In the genomic region with DNA sequence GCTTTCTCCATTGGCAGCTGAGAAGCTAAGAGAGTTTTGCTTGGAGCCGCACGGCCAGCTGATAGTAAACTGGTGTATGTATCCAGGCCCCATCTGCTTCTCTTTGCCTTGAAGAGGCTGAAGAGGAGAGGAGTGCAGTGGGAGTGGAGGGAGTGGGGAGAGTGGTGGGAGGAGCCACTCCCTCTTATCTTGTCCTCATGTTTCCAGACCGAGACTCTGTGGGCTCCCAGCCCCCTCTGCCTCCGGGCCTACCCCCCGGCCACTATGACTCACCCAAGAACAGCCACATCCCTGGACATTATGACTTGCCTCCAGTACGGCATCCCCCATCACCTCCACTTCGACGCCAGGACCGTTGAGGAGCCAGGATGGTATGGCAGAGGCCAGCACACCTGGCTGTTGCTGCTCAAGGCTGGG, we compare ENCODE assay signal across 1 cellular context.
A peak's percentile ranks its signal among the peaks of the same experiment; 100 is the strongest.
TF ChIP-seq lines count a peak whose summit lies in the region.

No MANE protein-coding gene starts in this region.

TF ChIP-seq in K562, 482 proteins besides CTCF, POLR2A, EP300 and RAD21 (continued from another document and continues in another):
- TF ChIP-seq, protein P1, sequence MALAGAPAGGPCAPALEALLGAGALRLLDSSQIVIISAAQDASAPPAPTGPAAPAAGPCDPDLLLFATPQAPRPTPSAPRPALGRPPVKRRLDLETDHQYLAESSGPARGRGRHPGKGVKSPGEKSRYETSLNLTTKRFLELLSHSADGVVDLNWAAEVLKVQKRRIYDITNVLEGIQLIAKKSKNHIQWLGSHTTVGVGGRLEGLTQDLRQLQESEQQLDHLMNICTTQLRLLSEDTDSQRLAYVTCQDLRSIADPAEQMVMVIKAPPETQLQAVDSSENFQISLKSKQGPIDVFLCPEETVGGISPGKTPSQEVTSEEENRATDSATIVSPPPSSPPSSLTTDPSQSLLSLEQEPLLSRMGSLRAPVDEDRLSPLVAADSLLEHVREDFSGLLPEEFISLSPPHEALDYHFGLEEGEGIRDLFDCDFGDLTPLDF (CRISPR knock-in tag; IDR thresholded peaks at IDR 0.05): no peak
- no peak for TF ChIP-seq THRAP3 (IDR thresholded peaks at IDR 0.05; ENCODE audit: borderline replicate concordance)
- no peak for TF ChIP-seq FOXK1 (CRISPR knock-in tag; IDR thresholded peaks at IDR 0.05; ENCODE audit: borderline replicate concordance)
- no peak for TF ChIP-seq HNRNPUL1 (IDR thresholded peaks at IDR 0.05; ENCODE audit: low read length)
- TF ChIP-seq, protein P2, sequence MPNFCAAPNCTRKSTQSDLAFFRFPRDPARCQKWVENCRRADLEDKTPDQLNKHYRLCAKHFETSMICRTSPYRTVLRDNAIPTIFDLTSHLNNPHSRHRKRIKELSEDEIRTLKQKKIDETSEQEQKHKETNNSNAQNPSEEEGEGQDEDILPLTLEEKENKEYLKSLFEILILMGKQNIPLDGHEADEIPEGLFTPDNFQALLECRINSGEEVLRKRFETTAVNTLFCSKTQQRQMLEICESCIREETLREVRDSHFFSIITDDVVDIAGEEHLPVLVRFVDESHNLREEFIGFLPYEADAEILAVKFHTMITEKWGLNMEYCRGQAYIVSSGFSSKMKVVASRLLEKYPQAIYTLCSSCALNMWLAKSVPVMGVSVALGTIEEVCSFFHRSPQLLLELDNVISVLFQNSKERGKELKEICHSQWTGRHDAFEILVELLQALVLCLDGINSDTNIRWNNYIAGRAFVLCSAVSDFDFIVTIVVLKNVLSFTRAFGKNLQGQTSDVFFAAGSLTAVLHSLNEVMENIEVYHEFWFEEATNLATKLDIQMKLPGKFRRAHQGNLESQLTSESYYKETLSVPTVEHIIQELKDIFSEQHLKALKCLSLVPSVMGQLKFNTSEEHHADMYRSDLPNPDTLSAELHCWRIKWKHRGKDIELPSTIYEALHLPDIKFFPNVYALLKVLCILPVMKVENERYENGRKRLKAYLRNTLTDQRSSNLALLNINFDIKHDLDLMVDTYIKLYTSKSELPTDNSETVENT (CRISPR knock-in tag; IDR thresholded peaks at IDR 0.05): no peak
- TF ChIP-seq, protein P3, sequence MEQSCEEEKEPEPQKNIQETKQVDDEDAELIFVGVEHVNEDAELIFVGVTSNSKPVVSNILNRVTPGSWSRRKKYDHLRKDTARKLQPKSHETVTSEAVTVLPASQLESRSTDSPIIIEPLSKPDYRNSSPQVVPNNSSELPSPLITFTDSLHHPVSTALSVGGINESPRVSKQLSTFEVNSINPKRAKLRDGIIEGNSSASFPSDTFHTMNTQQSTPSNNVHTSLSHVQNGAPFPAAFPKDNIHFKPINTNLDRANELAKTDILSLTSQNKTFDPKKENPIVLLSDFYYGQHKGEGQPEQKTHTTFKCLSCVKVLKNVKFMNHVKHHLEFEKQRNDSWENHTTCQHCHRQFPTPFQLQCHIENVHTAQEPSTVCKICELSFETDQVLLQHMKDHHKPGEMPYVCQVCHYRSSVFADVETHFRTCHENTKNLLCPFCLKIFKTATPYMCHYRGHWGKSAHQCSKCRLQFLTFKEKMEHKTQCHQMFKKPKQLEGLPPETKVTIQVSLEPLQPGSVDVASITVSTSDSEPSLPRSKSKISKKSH (CRISPR knock-in tag; IDR thresholded peaks at IDR 0.05): no peak
- no peak for TF ChIP-seq ZNF780A (CRISPR knock-in tag; IDR thresholded peaks at IDR 0.05)
- no peak for TF ChIP-seq ZNF445 (CRISPR knock-in tag; IDR thresholded peaks at IDR 0.05; ENCODE audit: low read depth)
- TF ChIP-seq KAT7 (CRISPR knock-in tag; IDR thresholded peaks at IDR 0.05; ENCODE audit: borderline replicate concordance): no peak
- peak; percentile 94 for TF ChIP-seq DPF2 (IDR thresholded peaks at IDR 0.05)
- TF ChIP-seq ZNF197 (CRISPR knock-in tag; IDR thresholded peaks at IDR 0.05; ENCODE audit: low read depth): no peak
- peak; percentile 97 for TF ChIP-seq MECOM (CRISPR knock-in tag; IDR thresholded peaks at IDR 0.05)
- TF ChIP-seq BMI1 (IDR thresholded peaks at IDR 0.05; ENCODE audit: low read length): no peak
- TF ChIP-seq, protein P4, sequence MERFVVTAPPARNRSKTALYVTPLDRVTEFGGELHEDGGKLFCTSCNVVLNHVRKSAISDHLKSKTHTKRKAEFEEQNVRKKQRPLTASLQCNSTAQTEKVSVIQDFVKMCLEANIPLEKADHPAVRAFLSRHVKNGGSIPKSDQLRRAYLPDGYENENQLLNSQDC (CRISPR knock-in tag; IDR thresholded peaks at IDR 0.05): no peak
- TF ChIP-seq, protein P5, sequence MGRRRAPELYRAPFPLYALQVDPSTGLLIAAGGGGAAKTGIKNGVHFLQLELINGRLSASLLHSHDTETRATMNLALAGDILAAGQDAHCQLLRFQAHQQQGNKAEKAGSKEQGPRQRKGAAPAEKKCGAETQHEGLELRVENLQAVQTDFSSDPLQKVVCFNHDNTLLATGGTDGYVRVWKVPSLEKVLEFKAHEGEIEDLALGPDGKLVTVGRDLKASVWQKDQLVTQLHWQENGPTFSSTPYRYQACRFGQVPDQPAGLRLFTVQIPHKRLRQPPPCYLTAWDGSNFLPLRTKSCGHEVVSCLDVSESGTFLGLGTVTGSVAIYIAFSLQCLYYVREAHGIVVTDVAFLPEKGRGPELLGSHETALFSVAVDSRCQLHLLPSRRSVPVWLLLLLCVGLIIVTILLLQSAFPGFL (CRISPR knock-in tag; IDR thresholded peaks at IDR 0.05): no peak
- TF ChIP-seq NBN (IDR thresholded peaks at IDR 0.05; ENCODE audit: low read depth): peak; percentile 81
- no peak for TF ChIP-seq PYGO2 (tag; IDR thresholded peaks at IDR 0.05)
- TF ChIP-seq ZBED1 (IDR thresholded peaks at IDR 0.05): no peak
- TF ChIP-seq RBM34 (IDR thresholded peaks at IDR 0.05; ENCODE audit: borderline replicate concordance, insufficient read depth, low read length): no peak
- peak; percentile 93 for TF ChIP-seq HDAC2 (IDR thresholded peaks at IDR 0.05)
- no peak for TF ChIP-seq ETV1 (tag; conservative IDR thresholded peaks at IDR 0.05; ENCODE audit: low read depth)
- TF ChIP-seq, protein P6, sequence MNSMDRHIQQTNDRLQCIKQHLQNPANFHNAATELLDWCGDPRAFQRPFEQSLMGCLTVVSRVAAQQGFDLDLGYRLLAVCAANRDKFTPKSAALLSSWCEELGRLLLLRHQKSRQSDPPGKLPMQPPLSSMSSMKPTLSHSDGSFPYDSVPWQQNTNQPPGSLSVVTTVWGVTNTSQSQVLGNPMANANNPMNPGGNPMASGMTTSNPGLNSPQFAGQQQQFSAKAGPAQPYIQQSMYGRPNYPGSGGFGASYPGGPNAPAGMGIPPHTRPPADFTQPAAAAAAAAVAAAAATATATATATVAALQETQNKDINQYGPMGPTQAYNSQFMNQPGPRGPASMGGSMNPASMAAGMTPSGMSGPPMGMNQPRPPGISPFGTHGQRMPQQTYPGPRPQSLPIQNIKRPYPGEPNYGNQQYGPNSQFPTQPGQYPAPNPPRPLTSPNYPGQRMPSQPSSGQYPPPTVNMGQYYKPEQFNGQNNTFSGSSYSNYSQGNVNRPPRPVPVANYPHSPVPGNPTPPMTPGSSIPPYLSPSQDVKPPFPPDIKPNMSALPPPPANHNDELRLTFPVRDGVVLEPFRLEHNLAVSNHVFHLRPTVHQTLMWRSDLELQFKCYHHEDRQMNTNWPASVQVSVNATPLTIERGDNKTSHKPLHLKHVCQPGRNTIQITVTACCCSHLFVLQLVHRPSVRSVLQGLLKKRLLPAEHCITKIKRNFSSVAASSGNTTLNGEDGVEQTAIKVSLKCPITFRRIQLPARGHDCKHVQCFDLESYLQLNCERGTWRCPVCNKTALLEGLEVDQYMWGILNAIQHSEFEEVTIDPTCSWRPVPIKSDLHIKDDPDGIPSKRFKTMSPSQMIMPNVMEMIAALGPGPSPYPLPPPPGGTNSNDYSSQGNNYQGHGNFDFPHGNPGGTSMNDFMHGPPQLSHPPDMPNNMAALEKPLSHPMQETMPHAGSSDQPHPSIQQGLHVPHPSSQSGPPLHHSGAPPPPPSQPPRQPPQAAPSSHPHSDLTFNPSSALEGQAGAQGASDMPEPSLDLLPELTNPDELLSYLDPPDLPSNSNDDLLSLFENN (IDR thresholded peaks at IDR 0.05; ENCODE audit: low read depth in 2 of 2, low read length in 2 of 2): 0 out of 4 replicates have a peak, but pooled peaks of 1 of the 2 experiments have one; percentile 40
- TF ChIP-seq CEBPB (tag; IDR thresholded peaks at IDR 0.05): no peak
- no peak; a peak in 1 of 4 replicates for TF ChIP-seq ETV6 (IDR thresholded peaks at IDR 0.05; ENCODE audit: borderline replicate concordance in 1 of 2, low read depth in 2 of 2, low read length in 1 of 2)
- no peak for TF ChIP-seq ETV6 (CRISPR knock-in tag; IDR thresholded peaks at IDR 0.05; ENCODE audit: borderline replicate concordance)
- no peak for TF ChIP-seq TEAD1 (CRISPR knock-in tag; IDR thresholded peaks at IDR 0.05)
- TF ChIP-seq CREBBP (IDR thresholded peaks at IDR 0.05; ENCODE audit: low read depth, low read length): no peak
- TF ChIP-seq, protein P7, sequence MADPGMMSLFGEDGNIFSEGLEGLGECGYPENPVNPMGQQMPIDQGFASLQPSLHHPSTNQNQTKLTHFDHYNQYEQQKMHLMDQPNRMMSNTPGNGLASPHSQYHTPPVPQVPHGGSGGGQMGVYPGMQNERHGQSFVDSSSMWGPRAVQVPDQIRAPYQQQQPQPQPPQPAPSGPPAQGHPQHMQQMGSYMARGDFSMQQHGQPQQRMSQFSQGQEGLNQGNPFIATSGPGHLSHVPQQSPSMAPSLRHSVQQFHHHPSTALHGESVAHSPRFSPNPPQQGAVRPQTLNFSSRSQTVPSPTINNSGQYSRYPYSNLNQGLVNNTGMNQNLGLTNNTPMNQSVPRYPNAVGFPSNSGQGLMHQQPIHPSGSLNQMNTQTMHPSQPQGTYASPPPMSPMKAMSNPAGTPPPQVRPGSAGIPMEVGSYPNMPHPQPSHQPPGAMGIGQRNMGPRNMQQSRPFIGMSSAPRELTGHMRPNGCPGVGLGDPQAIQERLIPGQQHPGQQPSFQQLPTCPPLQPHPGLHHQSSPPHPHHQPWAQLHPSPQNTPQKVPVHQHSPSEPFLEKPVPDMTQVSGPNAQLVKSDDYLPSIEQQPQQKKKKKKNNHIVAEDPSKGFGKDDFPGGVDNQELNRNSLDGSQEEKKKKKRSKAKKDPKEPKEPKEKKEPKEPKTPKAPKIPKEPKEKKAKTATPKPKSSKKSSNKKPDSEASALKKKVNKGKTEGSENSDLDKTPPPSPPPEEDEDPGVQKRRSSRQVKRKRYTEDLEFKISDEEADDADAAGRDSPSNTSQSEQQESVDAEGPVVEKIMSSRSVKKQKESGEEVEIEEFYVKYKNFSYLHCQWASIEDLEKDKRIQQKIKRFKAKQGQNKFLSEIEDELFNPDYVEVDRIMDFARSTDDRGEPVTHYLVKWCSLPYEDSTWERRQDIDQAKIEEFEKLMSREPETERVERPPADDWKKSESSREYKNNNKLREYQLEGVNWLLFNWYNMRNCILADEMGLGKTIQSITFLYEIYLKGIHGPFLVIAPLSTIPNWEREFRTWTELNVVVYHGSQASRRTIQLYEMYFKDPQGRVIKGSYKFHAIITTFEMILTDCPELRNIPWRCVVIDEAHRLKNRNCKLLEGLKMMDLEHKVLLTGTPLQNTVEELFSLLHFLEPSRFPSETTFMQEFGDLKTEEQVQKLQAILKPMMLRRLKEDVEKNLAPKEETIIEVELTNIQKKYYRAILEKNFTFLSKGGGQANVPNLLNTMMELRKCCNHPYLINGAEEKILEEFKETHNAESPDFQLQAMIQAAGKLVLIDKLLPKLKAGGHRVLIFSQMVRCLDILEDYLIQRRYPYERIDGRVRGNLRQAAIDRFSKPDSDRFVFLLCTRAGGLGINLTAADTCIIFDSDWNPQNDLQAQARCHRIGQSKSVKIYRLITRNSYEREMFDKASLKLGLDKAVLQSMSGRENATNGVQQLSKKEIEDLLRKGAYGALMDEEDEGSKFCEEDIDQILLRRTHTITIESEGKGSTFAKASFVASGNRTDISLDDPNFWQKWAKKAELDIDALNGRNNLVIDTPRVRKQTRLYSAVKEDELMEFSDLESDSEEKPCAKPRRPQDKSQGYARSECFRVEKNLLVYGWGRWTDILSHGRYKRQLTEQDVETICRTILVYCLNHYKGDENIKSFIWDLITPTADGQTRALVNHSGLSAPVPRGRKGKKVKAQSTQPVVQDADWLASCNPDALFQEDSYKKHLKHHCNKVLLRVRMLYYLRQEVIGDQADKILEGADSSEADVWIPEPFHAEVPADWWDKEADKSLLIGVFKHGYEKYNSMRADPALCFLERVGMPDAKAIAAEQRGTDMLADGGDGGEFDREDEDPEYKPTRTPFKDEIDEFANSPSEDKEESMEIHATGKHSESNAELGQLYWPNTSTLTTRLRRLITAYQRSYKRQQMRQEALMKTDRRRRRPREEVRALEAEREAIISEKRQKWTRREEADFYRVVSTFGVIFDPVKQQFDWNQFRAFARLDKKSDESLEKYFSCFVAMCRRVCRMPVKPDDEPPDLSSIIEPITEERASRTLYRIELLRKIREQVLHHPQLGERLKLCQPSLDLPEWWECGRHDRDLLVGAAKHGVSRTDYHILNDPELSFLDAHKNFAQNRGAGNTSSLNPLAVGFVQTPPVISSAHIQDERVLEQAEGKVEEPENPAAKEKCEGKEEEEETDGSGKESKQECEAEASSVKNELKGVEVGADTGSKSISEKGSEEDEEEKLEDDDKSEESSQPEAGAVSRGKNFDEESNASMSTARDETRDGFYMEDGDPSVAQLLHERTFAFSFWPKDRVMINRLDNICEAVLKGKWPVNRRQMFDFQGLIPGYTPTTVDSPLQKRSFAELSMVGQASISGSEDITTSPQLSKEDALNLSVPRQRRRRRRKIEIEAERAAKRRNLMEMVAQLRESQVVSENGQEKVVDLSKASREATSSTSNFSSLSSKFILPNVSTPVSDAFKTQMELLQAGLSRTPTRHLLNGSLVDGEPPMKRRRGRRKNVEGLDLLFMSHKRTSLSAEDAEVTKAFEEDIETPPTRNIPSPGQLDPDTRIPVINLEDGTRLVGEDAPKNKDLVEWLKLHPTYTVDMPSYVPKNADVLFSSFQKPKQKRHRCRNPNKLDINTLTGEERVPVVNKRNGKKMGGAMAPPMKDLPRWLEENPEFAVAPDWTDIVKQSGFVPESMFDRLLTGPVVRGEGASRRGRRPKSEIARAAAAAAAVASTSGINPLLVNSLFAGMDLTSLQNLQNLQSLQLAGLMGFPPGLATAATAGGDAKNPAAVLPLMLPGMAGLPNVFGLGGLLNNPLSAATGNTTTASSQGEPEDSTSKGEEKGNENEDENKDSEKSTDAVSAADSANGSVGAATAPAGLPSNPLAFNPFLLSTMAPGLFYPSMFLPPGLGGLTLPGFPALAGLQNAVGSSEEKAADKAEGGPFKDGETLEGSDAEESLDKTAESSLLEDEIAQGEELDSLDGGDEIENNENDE (IDR thresholded peaks at IDR 0.05; ENCODE audit: low read depth, low read length): no peak
- no peak for TF ChIP-seq SRSF1 (IDR thresholded peaks at IDR 0.05; ENCODE audit: low read depth, low read length)
- TF ChIP-seq, protein P8, sequence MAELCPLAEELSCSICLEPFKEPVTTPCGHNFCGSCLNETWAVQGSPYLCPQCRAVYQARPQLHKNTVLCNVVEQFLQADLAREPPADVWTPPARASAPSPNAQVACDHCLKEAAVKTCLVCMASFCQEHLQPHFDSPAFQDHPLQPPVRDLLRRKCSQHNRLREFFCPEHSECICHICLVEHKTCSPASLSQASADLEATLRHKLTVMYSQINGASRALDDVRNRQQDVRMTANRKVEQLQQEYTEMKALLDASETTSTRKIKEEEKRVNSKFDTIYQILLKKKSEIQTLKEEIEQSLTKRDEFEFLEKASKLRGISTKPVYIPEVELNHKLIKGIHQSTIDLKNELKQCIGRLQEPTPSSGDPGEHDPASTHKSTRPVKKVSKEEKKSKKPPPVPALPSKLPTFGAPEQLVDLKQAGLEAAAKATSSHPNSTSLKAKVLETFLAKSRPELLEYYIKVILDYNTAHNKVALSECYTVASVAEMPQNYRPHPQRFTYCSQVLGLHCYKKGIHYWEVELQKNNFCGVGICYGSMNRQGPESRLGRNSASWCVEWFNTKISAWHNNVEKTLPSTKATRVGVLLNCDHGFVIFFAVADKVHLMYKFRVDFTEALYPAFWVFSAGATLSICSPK (IDR thresholded peaks at IDR 0.05; ENCODE audit: borderline replicate concordance): no peak
- TF ChIP-seq ZNF668 (CRISPR knock-in tag; IDR thresholded peaks at IDR 0.05): no peak
- TF ChIP-seq ZNF778 (CRISPR knock-in tag; IDR thresholded peaks at IDR 0.05): no peak
- TF ChIP-seq PHTF2 (CRISPR knock-in tag; IDR thresholded peaks at IDR 0.05): no peak
- TF ChIP-seq SMARCA4 (IDR thresholded peaks at IDR 0.05): peak; percentile 94
- TF ChIP-seq TRIM28 (IDR thresholded peaks at IDR 0.05): no peak
- TF ChIP-seq ASH1L (IDR thresholded peaks at IDR 0.05; ENCODE audit: borderline replicate concordance, low read depth, partially characterized antibody): no peak
